ENCODE assay signal across 24 cellular contexts in genomic region chr14:58677525-58677924, GRCh38. TPM values are rescaled to one million over a fixed set of nuclear protein-coding genes. Genes with fewer than 3 reads are reported as not detected.
DNase-seq lines count a peak whose midpoint lies in the region; ATAC-seq and TF ChIP-seq lines count a peak whose summit lies in the region.
"Had no signal": no experiment of that assay in that cellular context is flagged by ENCODE, and none has a peak within 500 bp of the region (broad histone marks: within the 10 kb centered on the region; RNA-seq: fewer than 3 reads in every experiment).

No MANE protein-coding gene starts in this region.

- DNase-seq in mammary epithelial cell (no peak), breast epithelium (ENCODE audit: low spot score in 2 of 2) (no peak), NCI-H69 (lab: John Stamatoyannopoulos, UW) (peak; percentile 98), left colon (no peak), epidermal melanocyte (ENCODE audit: insufficient read length, low spot score) (no peak)
- no peak for DNase-seq in activated CD4-positive, alpha-beta T cell treated with anti-CD3 and anti-CD28 coated beads for 4 hours
- DNase-seq: AML-193, C1 segment of cervical spinal cord, DMS79 treated with DMSO at 0.1 percent for 48 hours, H9, KBM-7, MM.1S, NCI-H1048, NCI-H1694 treated with DMSO at 0.1 percent for 48 hours, NCI-H345, NCI-H524 treated with DMSO at 0.1 percent for 48 hours, PC-9, RPMI8226, SHP77 treated with DMSO at 0.1 percent for 48 hours had no signal

- TF ChIP-seq POLR2A in breast epithelium (IDR thresholded peaks at IDR 0.05) = no peak

- WGBS in mammary epithelial cell (ENCODE audit: low coverage, missing lambda C conversion rate) = 82% methylated on average over 4 of the region's 4 CpGs

- CTCF ChIA-PET in mammary epithelial cell (lab: Charles Lee; ENCODE audit: low non-redundant PET) = no interaction called here

- no peak overlapping the region for H3K4me2 ChIP-seq in mammary epithelial cell (ENCODE audit: insufficient read depth, low read depth, low read length)
- H3K4me2 ChIP-seq: PC-9 had no signal

- H3K9me3 ChIP-seq in mammary epithelial cell (replicated peaks; ENCODE audit: insufficient read depth, low read length) = no peaks in the 10 kb centered on the region
- H3K9me3 ChIP-seq in breast epithelium = no peaks in the 10 kb centered on the region

- no peaks in the 10 kb centered on the region for H4K20me1 ChIP-seq in mammary epithelial cell (ENCODE audit: insufficient read depth, low read length)

- TF ChIP-seq CTCF in mammary epithelial cell (conservative IDR thresholded peaks at IDR 0.05 in 1 of 2, IDR thresholded peaks at IDR 0.05 in 1 of 2; ENCODE audit: extremely low read depth in 1 of 2, insufficient read depth in 1 of 2, low read depth in 1 of 2, low read length in 2 of 2) = no peak
- no peak for TF ChIP-seq CTCF in breast epithelium (IDR thresholded peaks at IDR 0.05)

- no peak overlapping the region for H3K4me3 ChIP-seq in mammary epithelial cell (replicated peaks in 1 of 3; ENCODE audit: insufficient read depth in 1 of 3, low read depth in 2 of 3, low read length in 3 of 3)
- H3K4me3 ChIP-seq in breast epithelium = no peak overlapping the region
- H3K4me3 ChIP-seq: GM23248, PC-9, SK-N-MC had no signal

- no peaks in the 10 kb centered on the region for H3K79me2 ChIP-seq in mammary epithelial cell (ENCODE audit: insufficient read depth, low read length)

- H3K27me3 ChIP-seq in mammary epithelial cell (ENCODE audit: insufficient read depth, low read length) = no peaks in the 10 kb centered on the region
- no peaks in the 10 kb centered on the region for H3K27me3 ChIP-seq in breast epithelium

- ATAC-seq in left colon (peak; percentile 93), GM19324 (IDR thresholded peaks at IDR 0.05; ENCODE audit: low FRiP score, unreplicated experiment) (no peak)

- H3K36me3 ChIP-seq in mammary epithelial cell (ENCODE audit: insufficient read depth, low read length) (no peaks in the 10 kb centered on the region), breast epithelium (no peaks in the 10 kb centered on the region)

- TSS peak; percentile 57 for BruUV-seq in mammary epithelial cell (replicated peaks; lab: Mats Ljungman, UMichigan)

- dilution Hi-C loops in mammary epithelial cell (cut with HindIII; ENCODE audit: low sequenced_read_pairs) = no loop called here

- H3K4me1 ChIP-seq in mammary epithelial cell (ENCODE audit: insufficient read depth, low read length) (no peaks in the 10 kb centered on the region), breast epithelium (no peaks in the 10 kb centered on the region)

- H3K27ac ChIP-seq in mammary epithelial cell (ENCODE audit: insufficient read depth, low read depth, low read length) (no peak overlapping the region), breast epithelium (no peak overlapping the region)
- H3K27ac ChIP-seq: GM23248, HL-60, PC-9, SK-N-MC had no signal

- H3K9ac ChIP-seq in mammary epithelial cell (ENCODE audit: insufficient read depth, low read length) = no peak overlapping the region
- H3K9ac ChIP-seq: GM23248 had no signal

- no peak overlapping the region for H2AFZ ChIP-seq in mammary epithelial cell (ENCODE audit: low read depth, low read length)
- H2AFZ ChIP-seq: GM23248, PC-9 had no signal

- in situ Hi-C loops in mammary epithelial cell (cut with MboI; ENCODE audit: low sequenced_read_pairs in 2 of 2) = no loop called here

- intact Hi-C loops in mammary epithelial cell (cut with micrococcal nuclease) (no loop called here), breast epithelium (cut with DNase I; ENCODE audit: low total_unique reads) (no loop called here), left colon (cut with DNase I, micrococcal nuclease) (no loop called here)

RNA-seq across cellular contexts. Expression of gene DACT1, which starts 39.8 kb away (rescaled TPM):
- total RNA-seq in mammary epithelial cell (1 to 10 TPM in 1 of 2 donors, under 1 TPM in 1; 0.28 to 3.3 TPM), breast epithelium (1 to 10 TPM; 5.0 to 9.8 (median 5.1) TPM), left colon (1 to 10 TPM; 1.3 to 3.8 TPM)
- 0.08 TPM for polyA plus RNA-seq in mammary epithelial cell
- not detected for polyA minus RNA-seq in mammary epithelial cell
- total RNA-seq: HT1080, PC-9 had no signal
